Comparison of ENCODE assay signal across 34 cellular contexts in the genomic region with DNA sequence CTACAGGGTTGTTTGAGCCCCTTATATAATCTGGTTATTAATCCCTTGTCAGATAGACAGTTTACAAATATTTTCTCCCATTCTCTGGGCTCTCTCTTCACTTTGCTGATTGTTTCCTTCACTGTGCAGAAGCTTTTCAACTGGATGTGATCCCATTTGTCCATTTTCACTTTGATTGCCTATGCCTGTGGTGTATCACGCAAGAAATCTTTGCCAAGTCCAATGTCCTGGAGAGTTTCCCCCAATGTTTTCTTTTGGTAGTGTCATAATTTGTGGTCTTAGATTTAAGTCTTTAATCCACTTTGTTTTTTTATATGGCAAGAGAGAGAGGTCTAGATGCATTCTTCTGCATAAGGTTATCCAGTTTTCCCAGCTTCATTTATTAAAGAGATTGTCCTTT.
"Had no signal": no experiment of that assay in that cellular context is flagged by ENCODE, and none has a peak within 500 bp of the region (broad histone marks: within the 10 kb centered on the region; RNA-seq: fewer than 3 reads in every experiment).

No MANE protein-coding gene starts in this region.

- H3K27ac ChIP-seq: KMS-11 had no signal

- H3K27me3 ChIP-seq: MG63 had no signal

- DNase-seq: Karpas-422, Kasumi-1, KG1, MG63, MV-4-11, NCI-H1048, NCI-H1092, NCI-H1092 treated with DMSO at 0.1 percent for 48 hours, NCI-H1105, NCI-H1105 treated with DMSO at 0.1 percent for 48 hours, NCI-H1417, NCI-H1417 treated with DMSO at 0.1 percent for 48 hours, NCI-H1436, NCI-H1436 treated with DMSO at 0.1 percent for 48 hours, NCI-H146, NCI-H1694, NCI-H1694 treated with DMSO at 0.1 percent for 48 hours, NCI-H187, NCI-H187 treated with DMSO at 0.1 percent for 48 hours, NCI-H1930, NCI-H2029, NCI-H2029 treated with DMSO at 0.1 percent for 48 hours, NCI-H2081, NCI-H2081 treated with DMSO at 0.1 percent for 48 hours, NCI-H2107, NCI-H2171, NCI-H2171 treated with DMSO at 0.1 percent for 48 hours, NCI-H2227 treated with DMSO at 0.1 percent for 48 hours, NCI-H226, NCI-H345, NCI-H446, NCI-H446 treated with DMSO at 0.1 percent for 48 hours, NCI-H510A had no signal

- H3K4me3 ChIP-seq: MG63 had no signal
